18 cellular contexts compared by ENCODE assay signal in the genomic region with DNA sequence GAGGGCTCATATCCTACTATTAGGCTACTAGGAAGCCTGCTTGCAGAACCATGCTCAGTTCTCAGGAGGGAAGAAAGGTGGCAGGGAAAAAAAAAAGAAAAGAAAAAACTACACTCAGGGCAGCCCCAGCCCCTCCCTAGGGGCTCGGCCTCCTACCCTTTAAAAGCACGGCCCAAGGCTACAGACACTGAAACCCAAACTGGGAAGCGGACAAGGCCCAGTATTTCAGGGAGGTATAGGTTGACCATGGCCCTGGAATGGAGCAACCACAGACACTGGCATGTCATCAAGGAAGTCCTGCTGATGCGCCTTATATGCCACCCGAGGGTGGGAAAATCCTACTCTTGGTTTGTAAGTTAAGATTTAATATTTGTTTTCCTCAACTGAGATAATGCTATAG.
"Had no signal": no experiment of that assay in that cellular context is flagged by ENCODE, and none has a peak within 500 bp of the region (broad histone marks: within the 10 kb centered on the region; RNA-seq: fewer than 3 reads in every experiment).

No MANE protein-coding gene starts in this region.

- H3K27ac ChIP-seq: colonic mucosa, left ventricle myocardium inferior, right lobe of liver, thoracic aorta had no signal

- ATAC-seq: activated CD8-positive, alpha-beta T cell treated with anti-CD3 and anti-CD28 coated beads for 36 hours; activated T-cell treated with anti-CD3 and anti-CD28 coated beads, Interleukin-2, amount 50 U/mL, for 4 hours; heart left ventricle; right lobe of liver had no signal

- H3K27me3 Mint-ChIP-seq: activated CD8-positive, alpha-beta T cell treated with anti-CD3 and anti-CD28 coated beads for 36 hours; activated naive CD4-positive, alpha-beta T cell treated with anti-CD3 and anti-CD28 coated beads, Interleukin-2, amount 50 U/mL, for 24 hours; memory B cell had no signal

- H3K4me3 ChIP-seq: colonic mucosa, heart left ventricle, left ventricle myocardium inferior, right lobe of liver, stomach, thoracic aorta had no signal

- H3K36me3 Mint-ChIP-seq: activated naive CD4-positive, alpha-beta T cell treated with anti-CD3 and anti-CD28 coated beads, Interleukin-2, amount 50 U/mL, for 24 hours; memory B cell had no signal

- H3K4me1 ChIP-seq: colonic mucosa, right lobe of liver had no signal

- H3K36me3 ChIP-seq: colonic mucosa, heart left ventricle, left ventricle myocardium inferior, right lobe of liver, stomach, thoracic aorta had no signal

- H3K9me3 Mint-ChIP-seq: activated CD8-positive, alpha-beta T cell treated with anti-CD3 and anti-CD28 coated beads for 36 hours; activated naive CD4-positive, alpha-beta T cell treated with anti-CD3 and anti-CD28 coated beads, Interleukin-2, amount 50 U/mL, for 24 hours; activated T-cell treated with anti-CD3 and anti-CD28 coated beads, Interleukin-2, amount 50 U/mL, for 4 hours; memory B cell; nephron progenitor cell; T-helper 1 cell treated with Interleukin-12 subunit alpha and Interleukin-12 subunit beta and Interleukin-4 antibody, amounts not matched to agents 30 μg/mL and 1 μg/mL, for 36 hours had no signal

- DNase-seq: activated CD4-positive, alpha-beta T cell treated with anti-CD3 and anti-CD28 coated beads for 4 hours; activated CD8-positive, alpha-beta T cell treated with anti-CD3 and anti-CD28 coated beads for 36 hours; activated effector memory CD4-positive, alpha-beta T cell treated with Interleukin-2 at 50 U/mL for 16 hours; activated T-cell treated with anti-CD3 and anti-CD28 coated beads, Interleukin-2, amount 50 U/mL, for 4 hours; caudate nucleus; colonic mucosa; foreskin melanocyte; heart left ventricle; left ventricle myocardium inferior; nephron progenitor cell; occipital lobe; right lobe of liver; stimulated activated CD4-positive, alpha-beta T cell treated with anti-CD3 and anti-CD28 coated beads, Interleukin-1b, Interleukin-23, amount 100 ng/mL, for 48 hours; stomach had no signal

- H3K27ac Mint-ChIP-seq: activated CD8-positive, alpha-beta T cell treated with anti-CD3 and anti-CD28 coated beads for 36 hours; activated naive CD4-positive, alpha-beta T cell treated with anti-CD3 and anti-CD28 coated beads, Interleukin-2, amount 50 U/mL, for 24 hours; nephron progenitor cell; T-helper 1 cell treated with Interleukin-12 subunit alpha and Interleukin-12 subunit beta and Interleukin-4 antibody, amounts not matched to agents 30 μg/mL and 1 μg/mL, for 36 hours had no signal

- H3K4me3 Mint-ChIP-seq: activated CD8-positive, alpha-beta T cell treated with anti-CD3 and anti-CD28 coated beads for 36 hours; activated naive CD4-positive, alpha-beta T cell treated with anti-CD3 and anti-CD28 coated beads, Interleukin-2, amount 50 U/mL, for 24 hours; activated T-cell treated with anti-CD3 and anti-CD28 coated beads, Interleukin-2, amount 50 U/mL, for 4 hours; memory B cell; nephron progenitor cell; T-helper 1 cell treated with Interleukin-12 subunit alpha and Interleukin-12 subunit beta and Interleukin-4 antibody, amounts not matched to agents 30 μg/mL and 1 μg/mL, for 36 hours had no signal

- H3K27me3 ChIP-seq: colonic mucosa, heart left ventricle, right lobe of liver, stomach had no signal

- H3K9me3 ChIP-seq: colonic mucosa, heart left ventricle, left ventricle myocardium inferior, right lobe of liver, stomach, thoracic aorta had no signal
